In the genomic region with DNA sequence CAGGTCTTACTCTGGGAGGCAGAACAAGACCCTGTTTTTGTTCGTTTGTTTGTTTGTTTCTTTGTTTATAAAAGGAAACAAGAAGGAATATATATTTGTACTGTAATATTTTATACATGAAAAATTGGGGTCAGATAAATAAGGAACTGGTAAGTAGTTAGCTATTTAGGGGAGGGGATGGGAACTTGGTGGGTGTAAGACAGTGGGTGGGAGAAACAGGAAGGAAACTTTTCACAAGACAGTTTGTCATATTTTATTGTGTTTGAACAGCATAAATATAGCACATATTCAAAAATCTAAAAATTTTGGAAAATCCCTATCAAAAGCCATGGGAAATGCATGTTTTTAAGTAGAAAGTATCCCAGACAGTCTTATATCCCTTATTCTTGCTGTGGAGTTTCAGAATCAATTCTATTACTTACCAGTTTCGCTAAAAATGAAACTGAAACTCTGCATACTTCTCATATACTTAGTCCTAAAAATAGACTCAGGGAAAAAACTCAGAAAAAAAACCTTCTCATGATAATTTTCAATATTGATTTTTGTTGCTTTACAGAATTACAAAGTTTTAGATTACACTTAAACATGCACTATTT, we compare ENCODE assay signal across 8 cellular contexts. TPM values are rescaled to one million over a fixed set of nuclear protein-coding genes. Genes with fewer than 3 reads are reported as not detected.
A peak's percentile ranks its signal among the peaks of the same experiment; 100 is the strongest.
DNase-seq lines count a peak whose midpoint lies in the region; ATAC-seq, FAIRE-seq and TF ChIP-seq lines count a peak whose summit lies in the region.

No MANE protein-coding gene starts in this region.

- H3K4me1 ChIP-seq in OCI-LY1 (ENCODE audit: insufficient read depth, low read length, severe bottlenecking) = peaks cover 34% of the 10 kb centered on the region
- peaks cover 0 to 49% of the 10 kb centered on the region in 2 donors for H3K4me1 ChIP-seq in left lung

- WGBS in lower leg skin, 2 donors = 38 to 45% methylated on average over 2 of the region's 2 CpGs

- no peaks in the 10 kb centered on the region for H3K79me2 ChIP-seq in OCI-LY1 (ENCODE audit: insufficient read depth, low read length)

- H3K9ac ChIP-seq in OCI-LY1 (ENCODE audit: low read length) = no peak overlapping the region

- H3K4me2 ChIP-seq in OCI-LY1 (ENCODE audit: low read length) = peak overlapping the region; percentile 60

- H4K20me1 ChIP-seq in OCI-LY1 (ENCODE audit: insufficient read depth, low read length) = no peaks in the 10 kb centered on the region

- H3K9me3 ChIP-seq in OCI-LY1 (ENCODE audit: low read length) = 0 out of 2 replicates have a peak, but pooled peaks cover 5% of the 10 kb centered on the region
- H3K9me3 ChIP-seq in left lung = no peaks in the 10 kb centered on the region

- peak; percentile 46 for FAIRE-seq in GM18507 (lab: Jason Lieb, UNC)

- DNase-seq in GM18507 (ENCODE audit: extremely low spot score, insufficient read length, low read depth) (no peak), H4 (ENCODE audit: low spot score) (peak; percentile 14), left lung (no peak), lower leg skin (ENCODE audit: low spot score in 2 of 2) (no peak), NK-92 (lab: John Stamatoyannopoulos, UW; ENCODE audit: unreplicated experiment) (no peak), omental fat pad (ENCODE audit: low spot score) (no peak)
- DNase-seq in stimulated activated CD4-positive, alpha-beta T cell treated with anti-CD3 and anti-CD28 coated beads, Interleukin-4, amount 100 ng/mL, for 1 hour = no peak

- H2AFZ ChIP-seq in OCI-LY1 (ENCODE audit: low read length) = 0 out of 2 replicates have a peak overlapping the region, but pooled peaks have one; percentile 7

- H3K9me2 ChIP-seq in OCI-LY1 (ENCODE audit: low read depth, low read length) = no peaks in the 10 kb centered on the region

- H3F3A ChIP-seq in OCI-LY1 (ENCODE audit: insufficient read depth, low read length) = peaks cover 3% of the 10 kb centered on the region; the same call in 1 of the 2 replicates

- no peaks in the 10 kb centered on the region for H3K36me3 ChIP-seq in OCI-LY1 (ENCODE audit: insufficient read depth, low read length)
- H3K36me3 ChIP-seq in left lung = no peaks in the 10 kb centered on the region

- peak overlapping the region; percentile 19 for H3K27ac ChIP-seq in OCI-LY1 (ENCODE audit: low read depth, low read length, poor library complexity, severe bottlenecking)
- H3K27ac ChIP-seq in left lung = peak overlapping the region; percentile 84 to 85

- intact Hi-C loops in left lung (cut with DNase I) = no loop called here
- intact Hi-C loops in lower leg skin (cut with DNase I; ENCODE audit: low total_unique reads) = no loop called here

- peak; percentile 72 for ATAC-seq in left lung
- ATAC-seq in omental fat pad (ENCODE audit: low FRiP score) = no peak

- H3K27me3 ChIP-seq in OCI-LY1 (ENCODE audit: insufficient read depth, low read length) (no peaks in the 10 kb centered on the region), left lung (no peaks in the 10 kb centered on the region)

- TF ChIP-seq CTCF in OCI-LY1 (IDR thresholded peaks at IDR 0.05; ENCODE audit: low read length) = no peak
- no peak for TF ChIP-seq CTCF in left lung (IDR thresholded peaks at IDR 0.05)
- TF ChIP-seq CTCF in lower leg skin (IDR thresholded peaks at IDR 0.05) = no peak
- TF ChIP-seq CTCF in omental fat pad (IDR thresholded peaks at IDR 0.05) = no peak

- TF ChIP-seq POLR2A in lower leg skin (IDR thresholded peaks at IDR 0.05) = no peak

- H3K4me3 ChIP-seq in OCI-LY1 (ENCODE audit: low read depth, low read length, poor library complexity, severe bottlenecking) = peak overlapping the region; percentile 37
- H3K4me3 ChIP-seq in left lung = peak overlapping the region; percentile 10 to 14
- H3K4me3 ChIP-seq in lower leg skin (ENCODE audit: low read depth, poor library complexity, severe bottlenecking) = no peak overlapping the region

RNA-seq across cellular contexts. Expression of gene RASGEF1B, which starts 22.3 kb away (rescaled TPM):
- total RNA-seq in H4 (2014; rRNA removed; shearing (Covaris generic)) = 0.25 and 1.1 TPM in 2 replicates
- total RNA-seq in left lung (10 to 100 TPM; 24.8 to 34.7 TPM), lower leg skin (10 to 100 TPM; 53.7 to 58.2 (median 57.6) TPM), omental fat pad (10 to 100 TPM; 35.0 to 56.7 (median 50.2) TPM)

Comparison
In these comparisons a context has a peak if more than half of its experiments do, and no peak if none do; other contexts are left out.
1. RNA of gene RASGEF1B, which starts 22.3 kb away (total RNA-seq): 53.7 to 58.2 TPM in lower leg skin, 35.0 to 56.7 TPM in omental fat pad and 24.8 to 34.7 TPM in left lung; 0.25 to 1.1 TPM in H4; every median in the first group is over 10 times any median in the second.